Comparison of ENCODE assay signal across 8 cellular contexts in the genomic region with DNA sequence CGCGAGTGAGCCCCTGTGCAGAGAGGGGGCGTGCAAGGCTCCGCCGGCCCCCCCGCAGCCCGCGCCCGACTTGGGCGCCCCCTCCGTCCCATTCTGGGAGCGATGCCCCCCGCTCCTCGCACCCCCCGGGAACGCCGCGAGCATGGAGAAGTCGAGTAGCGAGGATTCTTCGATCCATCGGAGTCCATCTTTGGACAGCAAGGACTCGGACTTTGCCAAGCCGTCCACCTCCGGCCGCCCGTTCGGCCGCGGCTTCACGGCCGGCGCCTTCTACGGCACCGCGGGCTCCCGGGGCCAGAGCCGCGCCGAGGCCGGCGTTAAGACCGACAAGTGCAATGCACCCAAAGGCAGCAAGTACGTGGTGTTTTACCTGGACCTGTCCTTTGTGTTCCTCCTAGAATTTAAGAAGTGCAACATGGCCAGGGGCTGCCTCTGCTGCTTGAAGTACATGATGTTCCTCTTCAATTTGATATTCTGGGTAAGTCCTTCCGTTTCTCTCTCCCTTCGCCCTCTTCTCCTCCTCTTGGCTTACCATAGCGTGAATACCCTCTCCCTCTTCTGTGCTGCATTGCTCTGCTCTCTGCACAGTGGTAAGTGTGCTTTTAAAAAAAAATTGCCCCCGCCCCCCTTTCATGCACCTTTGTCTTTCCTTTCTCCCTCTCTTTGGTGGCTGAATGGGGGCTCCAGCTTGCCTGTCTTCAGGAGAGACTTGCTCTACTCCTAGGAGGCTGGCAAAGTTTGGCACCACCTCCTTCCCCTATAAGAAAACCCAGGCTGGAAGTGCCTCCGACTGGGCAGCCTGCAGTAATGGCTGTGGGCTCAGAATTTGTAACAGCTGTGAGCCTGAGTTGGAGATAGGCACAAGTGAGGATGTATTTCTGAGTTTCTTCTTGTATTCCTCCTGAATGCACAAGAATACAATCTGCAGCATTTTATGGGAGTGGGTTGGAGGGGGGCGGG.
DNase-seq lines count a peak whose midpoint lies in the region; ATAC-seq and TF ChIP-seq lines count a peak whose summit lies in the region.

No MANE protein-coding gene starts in this region.

- H3K4me2 ChIP-seq in PC-9 = peak overlapping the region; percentile 51

- no peak for TF ChIP-seq EP300 in sigmoid colon (IDR thresholded peaks at IDR 0.05)

- no peaks in the 10 kb centered on the region for H4K20me1 ChIP-seq in PC-9 (ENCODE audit: insufficient read depth)

- H3K27ac ChIP-seq in PC-9 (no peak overlapping the region), heart right ventricle (peak overlapping the region; percentile 43 to 93 (median 86)), sigmoid colon (peak overlapping the region in 2 of 4 donors; percentile 30 to 53)

- ATAC-seq in heart right ventricle = peak in 1 of 8 donors; percentile 2
- ATAC-seq in esophagus mucosa = no peak
- no peak for ATAC-seq in HG03095 (IDR thresholded peaks at IDR 0.05; ENCODE audit: unreplicated experiment)

- intact Hi-C loops in PC-9 (cut with micrococcal nuclease; ENCODE audit: unreplicated experiment) = loop anchor here (2.0 to 5.0 kb wide), 3 partner anchors 36 to 74 kb away; no protein-coding TSS in a partner anchor
- intact Hi-C loops in heart right ventricle (cut with DNase I) = loop anchor here in 8 of 10 donors (2.0 to 10.0 kb wide), 11 partner anchors 51 to 129 kb away; a partner anchor contains a TSS
- intact Hi-C loops in sigmoid colon (cut with DNase I) = loop anchor here (5.0 kb wide), 1 partner anchor 76 kb away; no protein-coding TSS in a partner anchor

- BruUV-seq in PC-9 (replicated peaks; lab: Mats Ljungman, UMichigan) = no TSS peak

- TF ChIP-seq CTCF in PC-9 (conservative IDR thresholded peaks at IDR 0.05) (no peak), heart right ventricle (IDR thresholded peaks at IDR 0.05) (peak in 1 of 9 donors; percentile 16), sigmoid colon (IDR thresholded peaks at IDR 0.05) (no peak)

- 27 to 31% methylated on average over 50 of the region's 50 CpGs for WGBS in heart right ventricle, 2 donors
- WGBS in sigmoid colon, 2 donors = 11% methylated on average over 50 of the region's 50 CpGs

- no peak overlapping the region for H2AFZ ChIP-seq in PC-9

- H3K79me2 ChIP-seq in PC-9 (ENCODE audit: low read depth) = no peaks in the 10 kb centered on the region

- H3K9me2 ChIP-seq in PC-9 (ENCODE audit: insufficient read depth) = no peaks in the 10 kb centered on the region

- no peak for TF ChIP-seq POLR2A in sigmoid colon (IDR thresholded peaks at IDR 0.05)

- peaks cover 23% of the 10 kb centered on the region; the same call in 1 of the 2 replicates for H3K27me3 ChIP-seq in PC-9 (ENCODE audit: insufficient read depth, low read depth)
- peaks cover 0 to 42% (median 0%) of the 10 kb centered on the region in 7 donors for H3K27me3 ChIP-seq in heart right ventricle
- H3K27me3 ChIP-seq in sigmoid colon = peaks cover 0 to 16% (median 0%) of the 10 kb centered on the region in 3 donors

- H3K4me1 ChIP-seq in PC-9 (replicated peaks; ENCODE audit: insufficient read depth) (no peaks in the 10 kb centered on the region), heart right ventricle (peaks cover 24 to 58% (median 43%) of the 10 kb centered on the region in 9 donors), sigmoid colon (peaks cover 0 to 44% (median 28%) of the 10 kb centered on the region in 4 donors)

- POLR2A ChIA-PET in PC-9 (lab: Charles Lee; ENCODE audit: unreplicated experiment) = no interaction called here

- H3F3A ChIP-seq in PC-9 (ENCODE audit: insufficient read depth, low read depth) = no peaks in the 10 kb centered on the region

- DNase-seq in D341Med (ENCODE audit: low spot score) (peak; percentile 46), PC-9 (no peak), heart right ventricle (no peak), sigmoid colon (no peak), NCI-H2227 treated with DMSO at 0.1 percent for 48 hours (lab: John Stamatoyannopoulos, UW) (no peak)
- no peak for DNase-seq in stimulated activated naive CD4-positive, alpha-beta T cell treated with Interleukin-2 at 50 U/mL for 16 hours (lab: John Stamatoyannopoulos, UW)

- H3K36me3 ChIP-seq in PC-9 (ENCODE audit: low read depth) (no peaks in the 10 kb centered on the region), heart right ventricle (no peaks in the 10 kb centered on the region), sigmoid colon (no peaks in the 10 kb centered on the region)

- CTCF ChIA-PET in PC-9 (lab: Charles Lee) = interaction anchor here (0.7 kb wide), 1 partner anchor 1370 kb away, joined by 3 read pairs; no protein-coding TSS in a partner anchor

- H3K9me3 ChIP-seq in PC-9 (ENCODE audit: insufficient read depth, low read depth) = no peaks in the 10 kb centered on the region
- H3K9me3 ChIP-seq in heart right ventricle = no peaks in the 10 kb centered on the region
- H3K9me3 ChIP-seq in sigmoid colon = no peaks in the 10 kb centered on the region

- H3K4me3 ChIP-seq in PC-9 = peak overlapping the region; percentile 32; the same call in 1 of the 2 replicates
- H3K4me3 ChIP-seq in heart right ventricle = peak overlapping the region; percentile 41 to 79 (median 58)
- H3K4me3 ChIP-seq in sigmoid colon = peak overlapping the region; percentile 19 to 59 (median 51)
